8 cellular contexts compared by ENCODE assay signal in the genomic region with DNA sequence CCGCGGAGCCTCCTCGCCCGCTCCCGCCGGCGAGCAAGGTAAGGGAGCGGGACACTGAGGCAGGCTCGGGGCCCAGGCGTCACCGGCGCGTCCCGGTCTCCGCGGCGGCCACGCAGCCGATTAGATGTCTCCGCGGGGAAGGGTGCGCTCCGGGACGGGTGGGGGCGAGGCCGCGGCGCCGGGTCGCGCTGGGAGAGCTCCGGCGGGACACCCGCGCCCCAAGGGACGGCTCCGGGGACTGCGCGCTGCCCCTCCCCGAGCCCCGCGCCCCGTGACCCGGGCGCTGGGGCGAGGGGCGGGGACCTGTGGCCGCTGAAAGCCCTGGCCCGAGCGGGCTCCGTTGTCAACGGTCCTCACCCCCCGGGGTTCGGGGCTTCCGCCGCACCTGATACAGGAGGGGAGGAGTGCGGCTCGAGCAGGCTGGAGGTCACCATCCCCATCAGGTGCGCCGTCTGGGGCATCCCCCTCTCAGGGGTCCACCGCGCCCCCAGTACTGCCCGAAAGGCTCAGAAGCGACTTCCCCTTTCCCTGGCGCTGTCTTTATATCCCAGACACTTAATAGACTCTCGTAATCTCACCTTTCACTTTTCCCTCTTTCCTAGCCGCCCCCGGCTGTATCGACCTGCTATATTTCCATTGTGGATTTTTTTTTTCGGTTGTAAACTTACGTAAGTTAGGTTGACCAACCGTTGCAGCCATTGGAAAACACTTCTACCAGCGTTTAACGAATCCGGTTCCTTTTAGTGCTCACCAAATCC. TPM values are rescaled to one million over a fixed set of nuclear protein-coding genes. Genes with fewer than 3 reads are reported as not detected.
DNase-seq lines count a peak whose midpoint lies in the region; ATAC-seq and TF ChIP-seq lines count a peak whose summit lies in the region.

No MANE protein-coding gene starts in this region.

- TF ChIP-seq CTCF in fibroblast of lung (conservative IDR thresholded peaks at IDR 0.05 in 1 of 2, IDR thresholded peaks at IDR 0.05 in 1 of 2; ENCODE audit: low read depth in 1 of 2, low read length in 2 of 2), result peak in 1 of 2 donors; percentile 1
- no peak for TF ChIP-seq CTCF in nephron progenitor cell (IDR thresholded peaks at IDR 0.05)
- peak in 2 of 6 experiments; percentile 16 to 32 for TF ChIP-seq CTCF in thyroid gland (IDR thresholded peaks at IDR 0.05)

- ATAC-seq in HG02840 (IDR thresholded peaks at IDR 0.05; ENCODE audit: low FRiP score, unreplicated experiment), result peak; percentile 31
- peak; percentile 75 to 77 for ATAC-seq in activated T-cell treated with anti-CD3 and anti-CD28 coated beads, Interleukin-2, amount 50 U/mL, for 4 hours

- no peaks in the 10 kb centered on the region for H3K9me3 ChIP-seq in fibroblast of lung (ENCODE audit: control insufficient read depth, insufficient read depth, low read depth, low read length)
- H3K9me3 ChIP-seq in thyroid gland, result no peaks in the 10 kb centered on the region

- H3K4me1 ChIP-seq in fibroblast of lung (ENCODE audit: control insufficient read depth, extremely low read depth, insufficient read depth, low read length) (no peaks in the 10 kb centered on the region), thyroid gland (peaks cover 10 to 11% of the 10 kb centered on the region in 2 donors)

- DNase-seq in NCI-H1105 treated with DMSO at 0.1 percent for 48 hours (lab: John Stamatoyannopoulos, UW) (peak; percentile 3), NCI-H1105 (lab: John Stamatoyannopoulos, UW) (no peak), NCI-H69 (lab: John Stamatoyannopoulos, UW) (peak; percentile 67), fibroblast of lung (ENCODE audit: low read depth in 2 of 2) (peak; percentile 50 to 73), nephron progenitor cell (peak; percentile 57), thyroid gland (peak; percentile 45 to 55)
- peak; percentile 21 for DNase-seq in activated T-cell treated with anti-CD3 and anti-CD28 coated beads, Interleukin-2, amount 50 U/mL, for 4 hours

- no peak for TF ChIP-seq POLR2A in thyroid gland (IDR thresholded peaks at IDR 0.05)

- H3K4me1 Mint-ChIP-seq in activated T-cell treated with anti-CD3 and anti-CD28 coated beads, Interleukin-2, amount 50 U/mL, for 4 hours (ENCODE audit: low read depth), result peaks cover 42% of the 10 kb centered on the region
- H3K4me1 Mint-ChIP-seq in nephron progenitor cell, result peaks cover 30% of the 10 kb centered on the region

- peaks cover 8% of the 10 kb centered on the region for H3K27me3 Mint-ChIP-seq in activated T-cell treated with anti-CD3 and anti-CD28 coated beads, Interleukin-2, amount 50 U/mL, for 4 hours (ENCODE audit: low read depth)
- H3K27me3 Mint-ChIP-seq in nephron progenitor cell (ENCODE audit: low read depth, poor library complexity), result peaks cover 36% of the 10 kb centered on the region

- H3K9ac ChIP-seq in fibroblast of lung (ENCODE audit: insufficient read depth, low read length), result peak overlapping the region; percentile 94

- H3K36me3 ChIP-seq in fibroblast of lung (ENCODE audit: control insufficient read depth, insufficient read depth, low read length) (peaks cover 5% of the 10 kb centered on the region), thyroid gland (peaks cover 7 to 16% of the 10 kb centered on the region in 2 donors)

- H4K20me1 ChIP-seq in fibroblast of lung (ENCODE audit: control insufficient read depth, extremely low read depth, insufficient read depth, low read length), result peaks cover 2% of the 10 kb centered on the region

- H3K27ac Mint-ChIP-seq in nephron progenitor cell, result no peak overlapping the region

- H3K4me3 ChIP-seq in fibroblast of lung (replicated peaks in 1 of 4; ENCODE audit: control extremely low read depth in 1 of 4, insufficient read depth in 1 of 4, low read depth in 3 of 4, low read length in 4 of 4), result peak overlapping the region; percentile 80 to 96 (median 88)
- H3K4me3 ChIP-seq in thyroid gland (replicated peaks in 1 of 3), result peak overlapping the region; percentile 86 to 95 (median 88)

- no peaks in the 10 kb centered on the region for H3K9me3 Mint-ChIP-seq in activated T-cell treated with anti-CD3 and anti-CD28 coated beads, Interleukin-2, amount 50 U/mL, for 4 hours
- no peaks in the 10 kb centered on the region for H3K9me3 Mint-ChIP-seq in nephron progenitor cell

- H3K27ac ChIP-seq in fibroblast of lung (ENCODE audit: insufficient read depth, low read length) (peak overlapping the region; percentile 78), thyroid gland (peak overlapping the region; percentile 66 to 94 (median 86))

- H3K4me3 Mint-ChIP-seq in activated T-cell treated with anti-CD3 and anti-CD28 coated beads, Interleukin-2, amount 50 U/mL, for 4 hours, result peak overlapping the region; percentile 85
- peak overlapping the region; percentile 97 for H3K4me3 Mint-ChIP-seq in nephron progenitor cell

- peaks cover 24% of the 10 kb centered on the region for H3K79me2 ChIP-seq in fibroblast of lung (ENCODE audit: control insufficient read depth, insufficient read depth, low read length)

- H3K27me3 ChIP-seq in fibroblast of lung (ENCODE audit: control insufficient read depth, insufficient read depth, low read length) (peaks cover 3% of the 10 kb centered on the region), thyroid gland (no peaks in the 10 kb centered on the region)

- H3K36me3 Mint-ChIP-seq in activated T-cell treated with anti-CD3 and anti-CD28 coated beads, Interleukin-2, amount 50 U/mL, for 4 hours (ENCODE audit: insufficient read depth), result peaks cover 28% of the 10 kb centered on the region
- peaks cover 32% of the 10 kb centered on the region for H3K36me3 Mint-ChIP-seq in nephron progenitor cell (ENCODE audit: low read depth)

- intact Hi-C loops in thyroid gland (cut with DNase I), result loop anchor here (5.0 kb wide), 1 partner anchor 51 kb away; no protein-coding TSS in a partner anchor

- WGBS in thyroid gland, 2 donors, result 0 to 2% methylated on average over 18 to 21 of the region's 75 CpGs

- H3K4me2 ChIP-seq in fibroblast of lung (ENCODE audit: extremely low read depth, insufficient read depth, low read length), result peak overlapping the region; percentile 74

- peak overlapping the region; percentile 44 for H2AFZ ChIP-seq in fibroblast of lung (ENCODE audit: low read length)

RNA-seq across cellular contexts. Expression of gene PPFIA1, which starts 0.6 kb away (rescaled TPM):
- 10 to 100 TPM; 38.2 to 48.0 (median 46.7) TPM for total RNA-seq in activated T-cell treated with anti-CD3 and anti-CD28 coated beads, Interleukin-2, amount 50 U/mL, for 4 hours
- total RNA-seq in fibroblast of lung, result 38.8 and 43.1 TPM in 2 replicates
- polyA plus RNA-seq in fibroblast of lung, result 39.8 and 41.8 TPM in 2 replicates
- 20.3 and 21.4 TPM in 2 replicates for polyA plus RNA-seq in fibroblast of lung (2012)
- 43.3 and 52.9 TPM in 2 replicates for polyA minus RNA-seq in fibroblast of lung (ENCODE audit: low replicate concordance)
- 10 to 100 TPM; 50.9 to 57.9 (median 54.6) TPM for total RNA-seq in thyroid gland
